24 cellular contexts compared by ENCODE assay signal in the genomic region with DNA sequence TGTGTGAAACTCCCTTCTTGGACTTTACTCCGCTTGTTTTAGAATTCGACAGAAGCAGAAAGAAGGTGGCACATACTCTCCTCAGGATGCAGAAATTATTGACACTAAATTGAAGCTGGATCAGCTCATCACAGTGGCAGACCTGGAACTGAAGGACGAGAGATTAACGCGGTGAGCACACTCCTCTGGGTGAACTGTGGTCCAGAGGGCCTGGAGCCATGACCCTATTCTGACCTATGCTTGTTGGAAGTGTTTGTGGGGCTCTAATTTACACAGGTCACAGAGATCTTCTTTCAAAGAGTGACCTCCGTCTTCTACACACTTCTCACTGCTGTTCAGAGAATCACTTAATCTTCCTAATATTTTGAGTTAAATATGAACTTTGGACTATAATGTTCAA.
A peak's percentile ranks its signal among the peaks of the same experiment; 100 is the strongest.
DNase-seq lines count a peak whose midpoint lies in the region; ATAC-seq, FAIRE-seq and TF ChIP-seq lines count a peak whose summit lies in the region.
"Had no signal": no experiment of that assay in that cellular context is flagged by ENCODE, and none has a peak within 500 bp of the region (broad histone marks: within the 10 kb centered on the region; RNA-seq: fewer than 3 reads in every experiment).

No MANE protein-coding gene starts in this region.

- in situ Hi-C loops in HepG2 (cut with HindIII; ENCODE audit: extremely low pct_ligation_motif_present, low pct_unique_long_range_greater_than_20kb): no loop called here

- no peaks in the 10 kb centered on the region for H3K9me3 ChIP-seq in HepG2 (ENCODE audit: low read length)
- H3K9me3 ChIP-seq in neural progenitor cell (ENCODE audit: low read depth): no peaks in the 10 kb centered on the region
- no peaks in the 10 kb centered on the region for H3K9me3 ChIP-seq in left ventricle myocardium inferior (replicated peaks)
- H3K9me3 ChIP-seq: SJSA1 had no signal

- 17% methylated on average over 6 of the region's 6 CpGs for WGBS in HepG2 (ENCODE audit: low lambda C conversion rate)

- TF ChIP-seq CTCF in HepG2 (CRISPR knock-in tag; IDR thresholded peaks at IDR 0.05) (no peak), neural progenitor cell (IDR thresholded peaks at IDR 0.05) (no peak), left ventricle myocardium inferior (IDR thresholded peaks at IDR 0.05; ENCODE audit: borderline replicate concordance) (no peak)

- H3K4me1 ChIP-seq in ACC112 (ENCODE audit: control insufficient read depth, insufficient read depth, low read length, unreplicated experiment) (peaks cover 10% of the 10 kb centered on the region), HepG2 (ENCODE audit: insufficient read depth, low read length) (no peaks in the 10 kb centered on the region), neural progenitor cell (peaks cover 9% of the 10 kb centered on the region), left ventricle myocardium inferior (no peaks in the 10 kb centered on the region)
- H3K4me1 ChIP-seq: SJSA1 had no signal

- TF ChIP-seq EP300 in HepG2 (IDR thresholded peaks at IDR 0.05; ENCODE audit: low read depth in 2 of 2, low read length in 2 of 2) (no peak), HepG2 (CRISPR knock-in tag; IDR thresholded peaks at IDR 0.05; ENCODE audit: borderline replicate concordance) (no peak)

- no peaks in the 10 kb centered on the region for H3K27me3 Mint-ChIP-seq in neural progenitor cell (ENCODE audit: insufficient read depth, low read depth)

- H3K27ac ChIP-seq in ACC112 (ENCODE audit: low read depth, low read length) (no peak overlapping the region), HepG2 (ENCODE audit: extremely low read length, insufficient read depth, low read length) (no peak overlapping the region), neural progenitor cell (no peak overlapping the region), left ventricle myocardium inferior (replicated peaks) (no peak overlapping the region)
- H3K27ac ChIP-seq: C4-2B, SJSA1 had no signal

- CTCF ChIA-PET in HepG2 (lab: Yijun Ruan, JAX; ENCODE audit: low intra/inter-chr PET ratio, low total read pairs): no interaction called here

- no TSS peak for BruUV-seq in HepG2 (replicated peaks; lab: Mats Ljungman, UMichigan)

- POLR2A ChIA-PET in HepG2 (lab: Yijun Ruan, JAX): no interaction called here

- no peak overlapping the region for H3K27ac Mint-ChIP-seq in neural progenitor cell
- H3K27ac Mint-ChIP-seq: GM23338 had no signal

- H3K4me3 ChIP-seq in ACC112 (ENCODE audit: low read depth, low read length) (no peak overlapping the region), HepG2 (replicated peaks in 1 of 3; ENCODE audit: insufficient read depth in 1 of 3, low read depth in 2 of 3, low read length in 3 of 3) (no peak overlapping the region), neural progenitor cell (no peak overlapping the region), left ventricle myocardium inferior (no peak overlapping the region)
- H3K4me3 ChIP-seq: GM23338, SJSA1 had no signal

- H2AFZ ChIP-seq in ACC112 (ENCODE audit: low read length, unreplicated experiment) (peak overlapping the region; percentile 42), HepG2 (ENCODE audit: low read length) (no peak overlapping the region), neural progenitor cell (replicated peaks) (no peak overlapping the region)
- H2AFZ ChIP-seq: GM23338 had no signal

- no peaks in the 10 kb centered on the region for H3F3A ChIP-seq in neural progenitor cell (ENCODE audit: low read depth)

- H3K79me2 ChIP-seq in ACC112 (ENCODE audit: control insufficient read depth, insufficient read depth, low read length, unreplicated experiment): no peaks in the 10 kb centered on the region
- H3K79me2 ChIP-seq in HepG2 (ENCODE audit: insufficient read depth, low read length): no peaks in the 10 kb centered on the region
- H3K79me2 ChIP-seq in neural progenitor cell (ENCODE audit: low read depth): no peaks in the 10 kb centered on the region

- intact Hi-C loops in HepG2 (cut with micrococcal nuclease; ENCODE audit: unreplicated experiment) (loop anchor here (10.0 kb wide), 1 partner anchor 130 kb away; no protein-coding TSS in a partner anchor), left ventricle myocardium inferior (cut with micrococcal nuclease) (no loop called here)

- H3K36me3 Mint-ChIP-seq in neural progenitor cell: no peaks in the 10 kb centered on the region

- FAIRE-seq in HepG2 (lab: Jason Lieb, UNC): no peak
- FAIRE-seq: D721Med had no signal

- H3K4me2 ChIP-seq in HepG2 (ENCODE audit: low read depth, low read length): no peak overlapping the region
- no peak overlapping the region for H3K4me2 ChIP-seq in neural progenitor cell
- H3K4me2 ChIP-seq: GM23338 had no signal

- no peaks in the 10 kb centered on the region for H3K9me3 Mint-ChIP-seq in neural progenitor cell
- H3K9me3 Mint-ChIP-seq: GM23338 had no signal

- peak; percentile 58 for DNase-seq in ecto neural progenitor cell (ENCODE audit: low spot score)
- no peak for DNase-seq in HepG2 (ENCODE audit: low spot score)
- peak; percentile 22 for DNase-seq in neural progenitor cell (ENCODE audit: low spot score)
- no peak for DNase-seq in NCI-H2171 treated with DMSO at 0.1 percent for 48 hours (lab: John Stamatoyannopoulos, UW)
- no peak for DNase-seq in left ventricle myocardium inferior
- DNase-seq in NCI-H2029 treated with DMSO at 0.1 percent for 48 hours (lab: John Stamatoyannopoulos, UW): no peak
- DNase-seq: 8988T, AML-193, DMS79, HCEC 1CT, KG1, NCI-H1105, NCI-H146, NCI-H2029, NCI-H2171, NCI-H446, NCI-H526, OCI-M1 had no signal

- H3K36me3 ChIP-seq in ACC112 (ENCODE audit: insufficient read depth, low read length): no peaks in the 10 kb centered on the region
- no peaks in the 10 kb centered on the region for H3K36me3 ChIP-seq in HepG2 (replicated peaks in 1 of 2; ENCODE audit: control insufficient read depth in 1 of 2, insufficient read depth in 2 of 2, low read length in 2 of 2)
- H3K36me3 ChIP-seq in neural progenitor cell: no peaks in the 10 kb centered on the region
- no peaks in the 10 kb centered on the region for H3K36me3 ChIP-seq in left ventricle myocardium inferior
- H3K36me3 ChIP-seq: SJSA1 had no signal

- H4K20me1 ChIP-seq in HepG2 (ENCODE audit: insufficient read depth, low read length): no peaks in the 10 kb centered on the region
- H4K20me1 ChIP-seq in neural progenitor cell (ENCODE audit: low read depth): no peaks in the 10 kb centered on the region

- TF ChIP-seq RAD21 in HepG2 (CRISPR knock-in tag; IDR thresholded peaks at IDR 0.05): no peak

- H3K4me3 Mint-ChIP-seq in neural progenitor cell: no peak overlapping the region
- H3K4me3 Mint-ChIP-seq: GM23338 had no signal

- no peak for TF ChIP-seq POLR2A in HepG2 (IDR thresholded peaks at IDR 0.05; ENCODE audit: insufficient read depth in 1 of 2, low read depth in 2 of 2, low read length in 2 of 2)

- no peak overlapping the region for H3K9ac ChIP-seq in HepG2 (ENCODE audit: insufficient read depth, low read depth, low read length)
- no peak overlapping the region for H3K9ac ChIP-seq in neural progenitor cell

- peaks cover 11% of the 10 kb centered on the region for H3K4me1 Mint-ChIP-seq in neural progenitor cell

- ATAC-seq in HepG2 (peak; percentile 47; the same call in 1 of the 3 replicates), GM19351 (IDR thresholded peaks at IDR 0.05; ENCODE audit: unreplicated experiment) (no peak)
- ATAC-seq: GM23338 had no signal

- H3K27me3 ChIP-seq in ACC112 (ENCODE audit: insufficient read depth, low read length): no peaks in the 10 kb centered on the region
- no peaks in the 10 kb centered on the region for H3K27me3 ChIP-seq in HepG2 (ENCODE audit: control insufficient read depth in 1 of 2, insufficient read depth in 2 of 2, low read length in 2 of 2)
- no peaks in the 10 kb centered on the region for H3K27me3 ChIP-seq in neural progenitor cell
- H3K27me3 ChIP-seq in left ventricle myocardium inferior (ENCODE audit: low read depth): no peaks in the 10 kb centered on the region
- H3K27me3 ChIP-seq: SJSA1 had no signal

TF ChIP-seq in HepG2, 621 proteins besides CTCF, POLR2A, EP300 and RAD21:
- TF ChIP-seq NR2F6 (IDR thresholded peaks at IDR 0.05): peak; percentile 36; the same call in 1 of the 2 replicates
- TF ChIP-seq NR2F6 (CRISPR knock-in tag; IDR thresholded peaks at IDR 0.05): no peak
- TF ChIP-seq MIER3 (CRISPR knock-in tag; IDR thresholded peaks at IDR 0.05; ENCODE audit: borderline replicate concordance): no peak
- peak; percentile 19; the same call in 1 of the 2 replicates for TF ChIP-seq HNF4A (CRISPR knock-in tag; IDR thresholded peaks at IDR 0.05)
- 0 out of 2 replicates have a peak, but pooled peaks have one; percentile 21 for TF ChIP-seq NR2F2 (IDR thresholded peaks at IDR 0.05; ENCODE audit: borderline replicate concordance, low read depth)
- TF ChIP-seq NR2F1 (CRISPR knock-in tag; IDR thresholded peaks at IDR 0.05): 0 out of 4 replicates have a peak, but pooled peaks of 1 of the 2 experiments have one; percentile 28

Comparison
In these comparisons a context has a peak if more than half of its experiments do, and no peak if none do; other contexts are left out.
1. DNase-seq: peak in ecto neural progenitor cell (single experiment) and neural progenitor cell (single experiment); none in HepG2 (single experiment), NCI-H2171 treated with DMSO at 0.1 percent for 48 hours (single experiment), left ventricle myocardium inferior (single experiment) and NCI-H2029 treated with DMSO at 0.1 percent for 48 hours (single experiment).